Comparison of ENCODE assay signal across 31 cellular contexts in the genomic region with DNA sequence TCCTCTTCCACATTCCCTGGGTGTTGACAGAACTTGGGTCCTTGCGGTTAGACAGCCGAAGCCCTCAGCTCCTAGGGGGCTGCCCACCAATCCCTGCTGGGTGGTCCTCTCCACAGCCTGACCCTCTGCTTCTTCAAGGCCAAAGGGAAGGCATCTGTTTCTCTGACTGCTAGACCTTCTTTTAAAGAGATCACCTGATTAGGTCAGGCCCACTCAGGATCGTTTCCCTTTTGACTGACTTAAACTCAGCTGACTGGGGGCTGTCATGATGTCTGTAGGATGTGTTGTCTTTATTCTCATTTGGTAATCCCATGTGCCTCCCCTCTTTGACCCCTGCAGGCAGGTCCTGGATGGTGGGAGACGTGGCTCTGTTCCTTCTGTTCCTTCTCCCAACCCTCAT.
"Had no signal": no experiment of that assay in that cellular context is flagged by ENCODE, and none has a peak within 500 bp of the region (broad histone marks: within the 10 kb centered on the region; RNA-seq: fewer than 3 reads in every experiment).

No MANE protein-coding gene starts in this region.

- H3K36me3 Mint-ChIP-seq: activated CD8-positive, alpha-beta memory T cell treated with anti-CD3 and anti-CD28 coated beads, Interleukin-2, amount 10 ng/mL, durations not matched to agents 7 days and 5 days; activated naive CD4-positive, alpha-beta T cell treated with anti-CD3 and anti-CD28 coated beads, Interleukin-2, amount 50 U/mL, for 24 hours; activated naive CD8-positive, alpha-beta T cell treated with anti-CD3 and anti-CD28 coated beads for 36 hours had no signal

- H3K4me1 ChIP-seq: adrenal gland, body of pancreas, colonic mucosa, esophagus squamous epithelium, gastroesophageal sphincter had no signal

- H3K4me3 ChIP-seq: adrenal gland, body of pancreas, colonic mucosa, esophagus squamous epithelium, gastroesophageal sphincter had no signal

- H3K36me3 ChIP-seq: adrenal gland, colonic mucosa, esophagus squamous epithelium, gastroesophageal sphincter, WERI-Rb-1 had no signal

- H3K27ac Mint-ChIP-seq: activated B cell treated with CpG ODN at 0.5 μM for 24 hours; activated CD8-positive, alpha-beta memory T cell treated with anti-CD3 and anti-CD28 coated beads, Interleukin-2, amount 10 ng/mL, durations not matched to agents 7 days and 5 days; activated CD8-positive, alpha-beta T cell treated with anti-CD3 and anti-CD28 coated beads for 36 hours; activated naive CD4-positive, alpha-beta T cell treated with anti-CD3 and anti-CD28 coated beads for 36 hours; activated naive CD4-positive, alpha-beta T cell treated with anti-CD3 and anti-CD28 coated beads, Interleukin-2, amount 50 U/mL, for 24 hours; activated naive CD8-positive, alpha-beta T cell treated with anti-CD3 and anti-CD28 coated beads for 36 hours; activated naive CD8-positive, alpha-beta T cell treated with anti-CD3 and anti-CD28 coated beads, Interleukin-2, amount 50 U/mL, for 24 hours; activated T-helper 1 cell treated with anti-CD3 and anti-CD28 coated beads, Interleukin-12 subunit alpha, Interleukin-12 subunit beta, Interleukin-2, Interleukin-4 antibody, amounts not matched to agents 30 ng/mL and 10 ng/mL and 1 ng/mL, durations not matched to agents 14 hours and 24 hours and 36 hours; activated T-helper 2 cell treated with anti-CD3 and anti-CD28 coated beads, Interferon-gamma antibody, Interleukin-2, Interleukin-4, amounts not matched to agents 10 μg/mL and 5 μg/mL and 100 μg/mL, durations not matched to agents 14 hours and 24 hours and 36 hours; T-helper 17 cell; T-helper 2 cell treated with Interferon-gamma antibody and Interleukin-4, amounts not matched to agents 5 μg/mL and 100 μg/mL, for 36 hours had no signal

- H3K27me3 Mint-ChIP-seq: activated CD8-positive, alpha-beta T cell treated with anti-CD3 and anti-CD28 coated beads for 36 hours; activated naive CD4-positive, alpha-beta T cell treated with anti-CD3 and anti-CD28 coated beads, Interleukin-2, amount 50 U/mL, for 24 hours had no signal

- H3K27me3 ChIP-seq: adrenal gland, body of pancreas, colonic mucosa had no signal

- H3K4me1 Mint-ChIP-seq: activated CD8-positive, alpha-beta memory T cell treated with anti-CD3 and anti-CD28 coated beads, Interleukin-2, amount 10 ng/mL, durations not matched to agents 7 days and 5 days; activated naive CD4-positive, alpha-beta T cell treated with anti-CD3 and anti-CD28 coated beads, Interleukin-2, amount 50 U/mL, for 24 hours; activated naive CD8-positive, alpha-beta T cell treated with anti-CD3 and anti-CD28 coated beads for 36 hours; activated naive CD8-positive, alpha-beta T cell treated with anti-CD3 and anti-CD28 coated beads, Interleukin-2, amount 50 U/mL, for 24 hours had no signal

- DNase-seq: activated B cell treated with CpG ODN at 0.5 μM for 24 hours; activated CD4-positive, alpha-beta T cell treated with anti-CD3 and anti-CD28 coated beads for 48 hours; activated CD4-positive, alpha-beta T cell treated with anti-CD3 and anti-CD28 coated beads, Interleukin-2, amount 50 U/mL, for 1 hour; activated CD4-positive, alpha-beta T cell treated with anti-CD3 and anti-CD28 coated beads, Interleukin-2, amount 50 U/mL, for 48 hours; activated CD8-positive, alpha-beta memory T cell treated with anti-CD3 and anti-CD28 coated beads, Interleukin-2, amount 10 ng/mL, durations not matched to agents 7 days and 5 days; activated CD8-positive, alpha-beta memory T cell treated with anti-CD3 and anti-CD28 coated beads, Interleukin-2, amount 50 U/mL, for 4 hours; activated CD8-positive, alpha-beta T cell treated with anti-CD3 and anti-CD28 coated beads for 36 hours; activated naive CD4-positive, alpha-beta T cell treated with anti-CD3 and anti-CD28 coated beads for 36 hours; activated naive CD8-positive, alpha-beta T cell treated with anti-CD3 and anti-CD28 coated beads for 36 hours; activated naive CD8-positive, alpha-beta T cell treated with anti-CD3 and anti-CD28 coated beads, Interleukin-2, amount 50 U/mL, for 24 hours; activated T-cell treated with anti-CD3 and anti-CD28 coated beads, Interleukin-2, amount 50 U/mL, for 1 hour; activated T-cell treated with anti-CD3 and anti-CD28 coated beads, Interleukin-2, amount 50 U/mL, for 48 hours; adrenal gland; amygdala; aorta; body of pancreas; caudate nucleus; colonic mucosa; effector CD8-positive, alpha-beta T cell; esophagus squamous epithelium; foreskin melanocyte; T-helper 1 cell; T-helper 17 cell; T1000; WERI-Rb-1 had no signal

- H3K27ac ChIP-seq: adrenal gland, body of pancreas, colonic mucosa, epithelial cell of prostate, esophagus squamous epithelium, gastroesophageal sphincter, WERI-Rb-1 had no signal

- H3K9me3 ChIP-seq: adrenal gland, body of pancreas, colonic mucosa, esophagus squamous epithelium, gastroesophageal sphincter had no signal

- H3K4me3 Mint-ChIP-seq: activated B cell treated with CpG ODN at 0.5 μM for 24 hours; activated CD8-positive, alpha-beta memory T cell treated with anti-CD3 and anti-CD28 coated beads, Interleukin-2, amount 10 ng/mL, durations not matched to agents 7 days and 5 days; activated CD8-positive, alpha-beta T cell treated with anti-CD3 and anti-CD28 coated beads for 36 hours; activated naive CD4-positive, alpha-beta T cell treated with anti-CD3 and anti-CD28 coated beads for 36 hours; activated naive CD4-positive, alpha-beta T cell treated with anti-CD3 and anti-CD28 coated beads, Interleukin-2, amount 50 U/mL, for 24 hours; activated naive CD8-positive, alpha-beta T cell treated with anti-CD3 and anti-CD28 coated beads for 36 hours; activated naive CD8-positive, alpha-beta T cell treated with anti-CD3 and anti-CD28 coated beads, Interleukin-2, amount 50 U/mL, for 24 hours; activated T-helper 1 cell treated with anti-CD3 and anti-CD28 coated beads, Interleukin-12 subunit alpha, Interleukin-12 subunit beta, Interleukin-2, Interleukin-4 antibody, amounts not matched to agents 30 ng/mL and 10 ng/mL and 1 ng/mL, durations not matched to agents 14 hours and 24 hours and 36 hours; T-helper 17 cell; T-helper 2 cell treated with Interferon-gamma antibody and Interleukin-4, amounts not matched to agents 5 μg/mL and 100 μg/mL, for 36 hours had no signal

- H3K9me3 Mint-ChIP-seq: activated B cell treated with CpG ODN at 0.5 μM for 24 hours; activated CD8-positive, alpha-beta T cell treated with anti-CD3 and anti-CD28 coated beads for 36 hours; activated naive CD4-positive, alpha-beta T cell treated with anti-CD3 and anti-CD28 coated beads for 36 hours; activated naive CD4-positive, alpha-beta T cell treated with anti-CD3 and anti-CD28 coated beads, Interleukin-2, amount 50 U/mL, for 24 hours; activated naive CD8-positive, alpha-beta T cell treated with anti-CD3 and anti-CD28 coated beads for 36 hours; activated naive CD8-positive, alpha-beta T cell treated with anti-CD3 and anti-CD28 coated beads, Interleukin-2, amount 50 U/mL, for 24 hours; activated T-helper 1 cell treated with anti-CD3 and anti-CD28 coated beads, Interleukin-12 subunit alpha, Interleukin-12 subunit beta, Interleukin-2, Interleukin-4 antibody, amounts not matched to agents 30 ng/mL and 10 ng/mL and 1 ng/mL, durations not matched to agents 14 hours and 24 hours and 36 hours; activated T-helper 2 cell treated with anti-CD3 and anti-CD28 coated beads, Interferon-gamma antibody, Interleukin-2, Interleukin-4, amounts not matched to agents 10 μg/mL and 5 μg/mL and 100 μg/mL, durations not matched to agents 14 hours and 24 hours and 36 hours; T-helper 2 cell treated with Interferon-gamma antibody and Interleukin-4, amounts not matched to agents 5 μg/mL and 100 μg/mL, for 36 hours had no signal
